ENCODE assay signal across 32 cellular contexts in genomic region chr16:64317601-64318000, GRCh38.
"Had no signal": no experiment of that assay in that cellular context is flagged by ENCODE, and none has a peak within 500 bp of the region (broad histone marks: within the 10 kb centered on the region; RNA-seq: fewer than 3 reads in every experiment).

No MANE protein-coding gene starts in this region.

- H3K4me1 Mint-ChIP-seq: activated CD4-positive, alpha-beta T cell treated with anti-CD3 and anti-CD28 coated beads for 36 hours; activated CD4-positive, alpha-beta T cell treated with anti-CD3 and anti-CD28 coated beads, Interleukin-2, amount 10 ng/mL, durations not matched to agents 24 days and 14 days; activated naive CD4-positive, alpha-beta T cell treated with anti-CD3 and anti-CD28 coated beads, Interleukin-2, amount 10 ng/mL, durations not matched to agents 7 days and 5 days; activated naive CD8-positive, alpha-beta T cell treated with anti-CD3 and anti-CD28 coated beads, Interleukin-2, amount 10 ng/mL, durations not matched to agents 7 days and 5 days; central memory CD8-positive, alpha-beta T cell; endodermal cell had no signal

- H3K9me3 ChIP-seq: gastrocnemius medialis, heart right ventricle had no signal

- H3K9me3 Mint-ChIP-seq: dendritic cell treated with granulocyte-macrophage colony-stimulating factor and Interleukin-4, amounts not matched to agents 40 ng/mL and 50 ng/mL, for 4 days; endodermal cell had no signal

- H3K27ac ChIP-seq: brain microvascular endothelial cell, coronary artery, dorsolateral prefrontal cortex, gastrocnemius medialis, heart right ventricle, hepatocyte had no signal

- H3K4me1 ChIP-seq: gastrocnemius medialis had no signal

- H3K36me3 Mint-ChIP-seq: activated CD4-positive, alpha-beta memory T cell treated with anti-CD3 and anti-CD28 coated beads for 36 hours; activated naive CD4-positive, alpha-beta T cell treated with anti-CD3 and anti-CD28 coated beads, Interleukin-2, amount 10 ng/mL, durations not matched to agents 7 days and 5 days; activated naive CD4-positive, alpha-beta T cell treated with anti-CD3 and anti-CD28 coated beads, Interleukin-2, amount 50 U/mL, for 72 hours; activated naive CD8-positive, alpha-beta T cell treated with anti-CD3 and anti-CD28 coated beads, Interleukin-2, amount 10 ng/mL, durations not matched to agents 7 days and 5 days had no signal

- H2AFZ ChIP-seq: hepatocyte had no signal

- H3K4me2 ChIP-seq: hepatocyte had no signal

- DNase-seq: activated CD4-positive, alpha-beta memory T cell treated with anti-CD3 and anti-CD28 coated beads for 36 hours; activated CD4-positive, alpha-beta T cell treated with anti-CD3 and anti-CD28 coated beads for 36 hours; activated CD4-positive, alpha-beta T cell treated with anti-CD3 and anti-CD28 coated beads, Interleukin-2, amount 10 ng/mL, durations not matched to agents 24 days and 14 days; activated CD4-positive, CD25-positive, alpha-beta regulatory T cell; activated CD4-positive, CD25-positive, alpha-beta regulatory T cell treated with anti-CD3 and anti-CD28 coated beads, Interleukin-2, amount 50 U/mL, for 72 hours; activated CD8-positive, alpha-beta memory T cell treated with anti-CD3 and anti-CD28 coated beads, Interleukin-2, amount 50 U/mL, for 48 hours; activated gamma-delta T cell; activated naive CD4-positive, alpha-beta T cell; activated naive CD4-positive, alpha-beta T cell treated with anti-CD3 and anti-CD28 coated beads, Interleukin-2, amount 10 ng/mL, durations not matched to agents 7 days and 5 days; activated naive CD8-positive, alpha-beta T cell treated with anti-CD3 and anti-CD28 coated beads, Interleukin-2, amount 10 ng/mL, durations not matched to agents 7 days and 5 days; activated T-cell treated with anti-CD3 and anti-CD28 coated beads for 4 hours; activated T-cell treated with anti-CD3 and anti-CD28 coated beads, Interleukin-2, amount 50 U/mL, for 24 hours; activated T-cell treated with anti-CD3 and anti-CD28 coated beads, Interleukin-2, amount 50 U/mL, for 72 hours; amniotic stem cell; anterior cingulate cortex; brain microvascular endothelial cell; dorsolateral prefrontal cortex; effector memory CD4-positive, alpha-beta T cell; endodermal cell; foreskin fibroblast; gastrocnemius medialis; glutamatergic neuron; heart right ventricle; T-helper 2 cell had no signal

- FAIRE-seq: astrocyte, bronchial epithelial cell had no signal

- H3K27me3 Mint-ChIP-seq: activated CD4-positive, alpha-beta memory T cell treated with anti-CD3 and anti-CD28 coated beads for 36 hours; activated CD4-positive, alpha-beta T cell treated with anti-CD3 and anti-CD28 coated beads for 36 hours; activated CD4-positive, alpha-beta T cell treated with anti-CD3 and anti-CD28 coated beads, Interleukin-2, amount 10 ng/mL, durations not matched to agents 24 days and 14 days; activated naive CD4-positive, alpha-beta T cell treated with anti-CD3 and anti-CD28 coated beads, Interleukin-2, amount 10 ng/mL, durations not matched to agents 7 days and 5 days; activated naive CD8-positive, alpha-beta T cell treated with anti-CD3 and anti-CD28 coated beads, Interleukin-2, amount 10 ng/mL, durations not matched to agents 7 days and 5 days; activated T-cell treated with anti-CD3 and anti-CD28 coated beads, Interleukin-2, amount 50 U/mL, for 24 hours; central memory CD8-positive, alpha-beta T cell; dendritic cell treated with granulocyte-macrophage colony-stimulating factor and Interleukin-4, amounts not matched to agents 40 ng/mL and 50 ng/mL, for 4 days had no signal

- H3K4me3 Mint-ChIP-seq: activated CD4-positive, alpha-beta memory T cell treated with anti-CD3 and anti-CD28 coated beads for 36 hours; activated CD4-positive, alpha-beta T cell treated with anti-CD3 and anti-CD28 coated beads for 36 hours; activated CD4-positive, alpha-beta T cell treated with anti-CD3 and anti-CD28 coated beads, Interleukin-2, amount 10 ng/mL, durations not matched to agents 24 days and 14 days; activated naive CD4-positive, alpha-beta T cell treated with anti-CD3 and anti-CD28 coated beads, Interleukin-2, amount 10 ng/mL, durations not matched to agents 7 days and 5 days; activated naive CD8-positive, alpha-beta T cell treated with anti-CD3 and anti-CD28 coated beads, Interleukin-2, amount 10 ng/mL, durations not matched to agents 7 days and 5 days; activated T-cell treated with anti-CD3 and anti-CD28 coated beads, Interleukin-2, amount 50 U/mL, for 24 hours; activated T-cell treated with anti-CD3 and anti-CD28 coated beads, Interleukin-2, amount 50 U/mL, for 72 hours; central memory CD8-positive, alpha-beta T cell; dendritic cell treated with granulocyte-macrophage colony-stimulating factor and Interleukin-4, amounts not matched to agents 40 ng/mL and 50 ng/mL, for 4 days; endodermal cell had no signal

- H3K36me3 ChIP-seq: brain microvascular endothelial cell, gastrocnemius medialis, heart right ventricle had no signal

- H3K27me3 ChIP-seq: brain microvascular endothelial cell, dorsolateral prefrontal cortex, gastrocnemius medialis, heart right ventricle, hepatocyte had no signal

- H3K79me2 ChIP-seq: hepatocyte had no signal

- H3K27ac Mint-ChIP-seq: activated CD4-positive, alpha-beta memory T cell treated with anti-CD3 and anti-CD28 coated beads for 36 hours; activated CD4-positive, alpha-beta T cell treated with anti-CD3 and anti-CD28 coated beads for 36 hours; activated CD4-positive, alpha-beta T cell treated with anti-CD3 and anti-CD28 coated beads, Interleukin-2, amount 10 ng/mL, durations not matched to agents 24 days and 14 days; activated naive CD4-positive, alpha-beta T cell treated with anti-CD3 and anti-CD28 coated beads, Interleukin-2, amount 10 ng/mL, durations not matched to agents 7 days and 5 days; activated naive CD4-positive, alpha-beta T cell treated with anti-CD3 and anti-CD28 coated beads, Interleukin-2, amount 50 U/mL, for 72 hours; activated naive CD8-positive, alpha-beta T cell treated with anti-CD3 and anti-CD28 coated beads, Interleukin-2, amount 10 ng/mL, durations not matched to agents 7 days and 5 days; activated T-cell treated with anti-CD3 and anti-CD28 coated beads, Interleukin-2, amount 50 U/mL, for 24 hours; activated T-cell treated with anti-CD3 and anti-CD28 coated beads, Interleukin-2, amount 50 U/mL, for 72 hours; dendritic cell treated with granulocyte-macrophage colony-stimulating factor and Interleukin-4, amounts not matched to agents 40 ng/mL and 50 ng/mL, for 4 days; endodermal cell had no signal

- ATAC-seq: activated CD4-positive, alpha-beta T cell treated with anti-CD3 and anti-CD28 coated beads for 36 hours; activated naive CD4-positive, alpha-beta T cell treated with anti-CD3 and anti-CD28 coated beads, Interleukin-2, amount 50 U/mL, for 72 hours; activated T-cell treated with anti-CD3 and anti-CD28 coated beads, Interleukin-2, amount 50 U/mL, for 72 hours; esophagus mucosa; gastrocnemius medialis; heart right ventricle had no signal

- H3K4me3 ChIP-seq: coronary artery, dorsolateral prefrontal cortex, gastrocnemius medialis, heart right ventricle, hepatocyte had no signal
